Comparison of ENCODE assay signal across 16 cellular contexts in genomic region chr2:36859366-36859792, GRCh38.
DNase-seq lines count a peak whose midpoint lies in the region; ATAC-seq and TF ChIP-seq lines count a peak whose summit lies in the region.
"Had no signal": no experiment of that assay in that cellular context is flagged by ENCODE, and none has a peak within 500 bp of the region (broad histone marks: within the 10 kb centered on the region; RNA-seq: fewer than 3 reads in every experiment).

No MANE protein-coding gene starts in this region.

- POLR2A ChIA-PET in Caco-2 (lab: Charles Lee), result no interaction called here
- POLR2A ChIA-PET in naive thymus-derived CD4-positive, alpha-beta T cell (lab: Charles Lee), result no interaction called here

- H3K27ac Mint-ChIP-seq in Caco-2 (ENCODE audit: unreplicated experiment), result peak overlapping the region; percentile 11
- H3K27ac Mint-ChIP-seq in activated naive CD8-positive, alpha-beta T cell, result peak overlapping the region; percentile 1
- H3K27ac Mint-ChIP-seq in naive thymus-derived CD4-positive, alpha-beta T cell, result peak overlapping the region in 6 of 9 donors; percentile 1 to 63 (median 18)
- H3K27ac Mint-ChIP-seq: activated T-helper 1 cell treated with anti-CD3 and anti-CD28 coated beads, Interleukin-12 subunit alpha, Interleukin-12 subunit beta, Interleukin-2, Interleukin-4 antibody, amounts not matched to agents 30 ng/mL and 10 ng/mL and 1 ng/mL, durations not matched to agents 14 hours and 24 hours and 36 hours had no signal

- no peak for TF ChIP-seq CTCF in Caco-2 (IDR thresholded peaks at IDR 0.05; ENCODE audit: insufficient read depth in 1 of 2, low read depth in 1 of 2, low read length in 1 of 2, severe bottlenecking in 1 of 2, unreplicated experiment in 1 of 2)

- no peak overlapping the region for H3K4me3 ChIP-seq in Caco-2 (ENCODE audit: low read depth, low read length)
- no peak overlapping the region for H3K4me3 ChIP-seq in naive thymus-derived CD4-positive, alpha-beta T cell (ENCODE audit: low read length)
- H3K4me3 ChIP-seq: lung, MG63, spleen had no signal

- no peak overlapping the region for H3K27ac ChIP-seq in naive thymus-derived CD4-positive, alpha-beta T cell (ENCODE audit: low read depth, low read length)
- H3K27ac ChIP-seq: brain microvascular endothelial cell, spleen had no signal

- H3K36me3 ChIP-seq in Caco-2 (ENCODE audit: control insufficient read depth, insufficient read depth, low read length), result no peaks in the 10 kb centered on the region; the same call in 1 of the 2 replicates
- H3K36me3 ChIP-seq in naive thymus-derived CD4-positive, alpha-beta T cell (ENCODE audit: control insufficient read depth in 2 of 3, insufficient read depth in 3 of 3, low read length in 3 of 3), result peaks cover 0 to 22% (median 0%) of the 10 kb centered on the region in 3 experiments

- intact Hi-C loops in Caco-2 (cut with micrococcal nuclease; ENCODE audit: unreplicated experiment), result no loop called here
- intact Hi-C loops in naive thymus-derived CD4-positive, alpha-beta T cell (cut with micrococcal nuclease), result no loop called here

- no peaks in the 10 kb centered on the region for H3K27me3 Mint-ChIP-seq in Caco-2 (ENCODE audit: insufficient read depth, unreplicated experiment)
- no peaks in the 10 kb centered on the region for H3K27me3 Mint-ChIP-seq in activated naive CD8-positive, alpha-beta T cell
- no peaks in the 10 kb centered on the region for H3K27me3 Mint-ChIP-seq in naive thymus-derived CD4-positive, alpha-beta T cell

- H3K4me1 ChIP-seq in Caco-2, result no peaks in the 10 kb centered on the region
- no peaks in the 10 kb centered on the region for H3K4me1 ChIP-seq in naive thymus-derived CD4-positive, alpha-beta T cell (ENCODE audit: control insufficient read depth in 2 of 2, insufficient read depth in 2 of 2, low read length in 2 of 2)
- H3K4me1 ChIP-seq: spleen had no signal

- peaks cover 17% of the 10 kb centered on the region for H3K36me3 Mint-ChIP-seq in Caco-2 (ENCODE audit: insufficient read depth, unreplicated experiment)
- H3K36me3 Mint-ChIP-seq in activated naive CD8-positive, alpha-beta T cell, result peaks cover 30% of the 10 kb centered on the region
- peaks cover 30 to 62% (median 47%) of the 10 kb centered on the region in 5 donors for H3K36me3 Mint-ChIP-seq in naive thymus-derived CD4-positive, alpha-beta T cell

- no peaks in the 10 kb centered on the region for H3K9me3 Mint-ChIP-seq in Caco-2 (ENCODE audit: unreplicated experiment)
- H3K9me3 Mint-ChIP-seq in activated naive CD8-positive, alpha-beta T cell (ENCODE audit: low read depth), result no peaks in the 10 kb centered on the region
- H3K9me3 Mint-ChIP-seq in naive thymus-derived CD4-positive, alpha-beta T cell, result peaks cover 0 to 4% (median 0%) of the 10 kb centered on the region in 11 donors
- H3K9me3 Mint-ChIP-seq: activated T-helper 1 cell treated with anti-CD3 and anti-CD28 coated beads, Interleukin-12 subunit alpha, Interleukin-12 subunit beta, Interleukin-2, Interleukin-4 antibody, amounts not matched to agents 30 ng/mL and 10 ng/mL and 1 ng/mL, durations not matched to agents 14 hours and 24 hours and 36 hours had no signal

- no peaks in the 10 kb centered on the region for H3K27me3 ChIP-seq in Caco-2 (replicated peaks; ENCODE audit: control insufficient read depth, insufficient read depth, low read length)
- no peaks in the 10 kb centered on the region for H3K27me3 ChIP-seq in naive thymus-derived CD4-positive, alpha-beta T cell (ENCODE audit: control insufficient read depth in 2 of 2, insufficient read depth in 2 of 2, low read length in 2 of 2)
- H3K27me3 ChIP-seq: brain microvascular endothelial cell, MG63, spleen had no signal

- peaks cover 7% of the 10 kb centered on the region for H3K4me1 Mint-ChIP-seq in Caco-2 (ENCODE audit: low read depth, unreplicated experiment)
- peaks cover 10% of the 10 kb centered on the region for H3K4me1 Mint-ChIP-seq in activated naive CD8-positive, alpha-beta T cell (ENCODE audit: low read depth)
- H3K4me1 Mint-ChIP-seq in naive thymus-derived CD4-positive, alpha-beta T cell, result peaks cover 0 to 12% (median 0%) of the 10 kb centered on the region in 7 donors

- CTCF ChIA-PET in Caco-2 (lab: Charles Lee), result no interaction called here
- CTCF ChIA-PET in naive thymus-derived CD4-positive, alpha-beta T cell (lab: Charles Lee), result interaction anchor here (0.6 kb wide), 1 partner anchor 678 kb away, joined by 3 read pairs; no protein-coding TSS in a partner anchor

- no TSS peak for BruUV-seq in Caco-2 (replicated peaks; lab: Mats Ljungman, UMichigan)

- no peak overlapping the region for H3K4me3 Mint-ChIP-seq in Caco-2 (ENCODE audit: unreplicated experiment)
- H3K4me3 Mint-ChIP-seq in activated naive CD8-positive, alpha-beta T cell, result no peak overlapping the region
- H3K4me3 Mint-ChIP-seq in naive thymus-derived CD4-positive, alpha-beta T cell, result no peak overlapping the region
- H3K4me3 Mint-ChIP-seq: activated T-helper 1 cell treated with anti-CD3 and anti-CD28 coated beads, Interleukin-12 subunit alpha, Interleukin-12 subunit beta, Interleukin-2, Interleukin-4 antibody, amounts not matched to agents 30 ng/mL and 10 ng/mL and 1 ng/mL, durations not matched to agents 14 hours and 24 hours and 36 hours had no signal

- no peaks in the 10 kb centered on the region for H3K9me3 ChIP-seq in Caco-2
- no peaks in the 10 kb centered on the region for H3K9me3 ChIP-seq in naive thymus-derived CD4-positive, alpha-beta T cell (ENCODE audit: control insufficient read depth in 2 of 3, low read length in 3 of 3)
- H3K9me3 ChIP-seq: MG63, spleen had no signal

- ATAC-seq in GM21619 (IDR thresholded peaks at IDR 0.05; ENCODE audit: unreplicated experiment), result peak; percentile 7
- ATAC-seq in naive thymus-derived CD4-positive, alpha-beta T cell, result no peak

- DNase-seq in Caco-2 (no peak), NCI-H1105 treated with DMSO at 0.1 percent for 48 hours (lab: John Stamatoyannopoulos, UW) (no peak), COR-L47 (lab: John Stamatoyannopoulos, UW) (no peak), amygdala (lab: John Stamatoyannopoulos, UW) (no peak), NCI-H1092 (lab: John Stamatoyannopoulos, UW) (no peak)
- no peak for DNase-seq in naive thymus-derived CD4-positive, alpha-beta T cell
- DNase-seq: brain microvascular endothelial cell, DMS53, MG63, nucleus accumbens, spleen, substantia nigra had no signal
